Comparison of ENCODE assay signal across 25 cellular contexts in the genomic region with DNA sequence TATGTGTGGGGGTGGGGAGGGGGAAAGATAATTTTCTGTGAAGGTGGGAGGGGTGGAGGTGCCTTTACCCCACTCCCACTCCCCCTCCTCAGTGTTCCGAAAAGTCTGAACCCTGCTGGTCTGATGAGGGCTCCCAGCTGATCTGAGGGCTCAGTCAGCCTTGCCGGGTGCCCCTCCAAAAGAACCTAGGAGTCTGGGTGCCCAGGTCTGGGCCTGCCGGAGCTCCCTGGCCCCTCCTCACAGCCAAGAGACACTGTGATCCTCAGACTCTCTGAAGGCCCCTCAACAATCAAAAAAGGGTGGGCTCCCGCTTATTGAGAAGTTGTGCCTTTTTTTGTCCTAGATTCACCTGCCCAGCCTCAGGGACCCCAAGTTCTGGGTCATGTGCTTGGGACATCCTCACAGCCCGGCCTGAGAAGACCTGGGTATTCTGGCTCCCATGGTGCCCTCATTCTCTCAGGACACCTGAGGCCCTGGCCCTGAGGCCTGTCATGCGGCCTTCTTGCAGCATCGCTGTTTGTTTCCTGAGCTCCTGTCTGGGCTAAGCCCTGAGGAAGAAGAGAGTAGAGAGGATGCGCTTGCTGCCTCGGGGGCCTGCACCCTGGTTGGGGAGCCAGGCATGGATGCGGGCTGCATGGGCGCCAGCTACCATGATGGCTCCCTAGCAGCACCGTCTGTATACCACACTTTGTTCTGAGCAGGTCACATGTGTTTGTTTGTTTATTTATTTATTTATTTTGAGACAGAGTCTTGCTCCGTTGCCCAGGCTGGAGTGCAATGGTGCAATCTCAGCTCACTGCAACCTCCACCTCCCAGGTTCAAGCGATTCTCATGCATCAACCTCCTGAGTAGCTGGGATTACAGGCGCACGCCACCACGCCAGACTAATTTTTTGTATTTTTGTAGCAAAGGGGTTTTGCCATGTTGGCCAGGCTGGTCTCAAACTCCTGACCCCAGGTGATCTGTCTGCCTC. TPM values are rescaled to one million over a fixed set of nuclear protein-coding genes. Genes with fewer than 3 reads are reported as not detected.
DNase-seq lines count a peak whose midpoint lies in the region; ATAC-seq, FAIRE-seq and TF ChIP-seq lines count a peak whose summit lies in the region.
"Had no signal": no experiment of that assay in that cellular context is flagged by ENCODE, and none has a peak within 500 bp of the region (broad histone marks: within the 10 kb centered on the region; RNA-seq: fewer than 3 reads in every experiment).

No MANE protein-coding gene starts in this region.

- H3K36me3 ChIP-seq in HepG2 (replicated peaks in 1 of 2; ENCODE audit: control insufficient read depth in 1 of 2, insufficient read depth in 2 of 2, low read length in 2 of 2), result no peaks in the 10 kb centered on the region

- H3K9me3 ChIP-seq in right cardiac atrium (ENCODE audit: control insufficient read depth, low read length), result no peaks in the 10 kb centered on the region
- H3K9me3 ChIP-seq in HepG2 (ENCODE audit: low read length), result no peaks in the 10 kb centered on the region
- H3K9me3 ChIP-seq: Caco-2 had no signal

- in situ Hi-C loops in HepG2 (cut with HindIII; ENCODE audit: extremely low pct_ligation_motif_present, low pct_unique_long_range_greater_than_20kb), result no loop called here

- CTCF ChIA-PET in HepG2 (lab: Yijun Ruan, JAX; ENCODE audit: low intra/inter-chr PET ratio, low total read pairs), result no interaction called here

- POLR2A ChIA-PET in HepG2 (lab: Yijun Ruan, JAX), result interaction anchor here (1.0 to 5.5 kb wide), 11 partner anchors 9 to 169 kb away, joined by 3 to 76 read pairs (median 5); a partner anchor contains a TSS

- H3K27me3 ChIP-seq in right cardiac atrium (ENCODE audit: control insufficient read depth, insufficient read depth), result no peaks in the 10 kb centered on the region
- H3K27me3 ChIP-seq in HepG2 (ENCODE audit: control insufficient read depth in 1 of 2, insufficient read depth in 2 of 2, low read length in 2 of 2), result no peaks in the 10 kb centered on the region

- no peak for TF ChIP-seq CTCF in HepG2 (CRISPR knock-in tag; IDR thresholded peaks at IDR 0.05)

- H2AFZ ChIP-seq in HepG2 (ENCODE audit: low read length), result no peak overlapping the region

- ATAC-seq in left ventricle myocardium superior (no peak), right cardiac atrium (no peak), HepG2 (no peak), sciatic nerve (no peak), GM21526 (IDR thresholded peaks at IDR 0.05; ENCODE audit: low FRiP score, unreplicated experiment) (no peak)
- ATAC-seq: stimulated activated memory B cell treated with anti-CD40 and anti-IgM and Interleukin-4, amounts not matched to agents 10 μg/mL and 1 μg/mL and 100 μg/mL, for 72 hours had no signal

- DNase-seq in left ventricle myocardium superior, result peak; percentile 5
- DNase-seq in right cardiac atrium, result no peak
- DNase-seq in HepG2 (ENCODE audit: low spot score), result no peak
- peak; percentile 13 for DNase-seq in sciatic nerve (ENCODE audit: low spot score)
- no peak for DNase-seq in activated CD8-positive, alpha-beta memory T cell treated with anti-CD3 and anti-CD28 coated beads, Interleukin-2, amount 50 U/mL, for 4 hours
- DNase-seq in urothelium cell line (ENCODE audit: low spot score), result no peak
- no peak for DNase-seq in activated naive CD4-positive, alpha-beta T cell treated with anti-CD3 and anti-CD28 coated beads, Interleukin-2, amount 50 U/mL, for 16 hours
- DNase-seq: activated CD4-positive, alpha-beta T cell treated with anti-CD3 and anti-CD28 coated beads, Interleukin-2, amount 10 ng/mL, durations not matched to agents 24 days and 14 days; activated naive CD4-positive, alpha-beta T cell treated with anti-CD3 and anti-CD28 coated beads, Interleukin-2, amount 10 ng/mL, durations not matched to agents 7 days and 5 days; amygdala; cortex of kidney; DMS79 treated with DMSO at 0.1 percent for 48 hours; Kasumi-1; NCI-H1048; NCI-H187; occipital lobe; stimulated activated CD4-positive, alpha-beta T cell treated with anti-CD3 and anti-CD28 coated beads, Interleukin-4, amount 100 ng/mL, for 1 hour had no signal

- H3K9ac ChIP-seq in HepG2 (ENCODE audit: insufficient read depth, low read depth, low read length), result peak overlapping the region; percentile 63

- H4K20me1 ChIP-seq in HepG2 (ENCODE audit: insufficient read depth, low read length), result no peaks in the 10 kb centered on the region

- H3K4me1 ChIP-seq in right cardiac atrium (ENCODE audit: control insufficient read depth, insufficient read depth, low read length) (no peaks in the 10 kb centered on the region), HepG2 (ENCODE audit: insufficient read depth, low read length) (peaks cover 85% of the 10 kb centered on the region)

- TSS peak; percentile 56 for BruUV-seq in HepG2 (replicated peaks; lab: Mats Ljungman, UMichigan)

- intact Hi-C loops in left ventricle myocardium superior (cut with micrococcal nuclease), result no loop called here
- intact Hi-C loops in right cardiac atrium (cut with DNase I), result no loop called here
- intact Hi-C loops in HepG2 (cut with micrococcal nuclease; ENCODE audit: unreplicated experiment), result loop anchor here (5.0 kb wide), 1 partner anchor 79 kb away; no protein-coding TSS in a partner anchor
- intact Hi-C loops in sciatic nerve (cut with DNase I), result no loop called here

- H3K4me3 ChIP-seq in right cardiac atrium (ENCODE audit: low read length) (no peak overlapping the region), HepG2 (replicated peaks in 1 of 3; ENCODE audit: insufficient read depth in 1 of 3, low read depth in 2 of 3, low read length in 3 of 3) (peak overlapping the region in 2 of 3 experiments; percentile 53 to 73; a peak in 3 of 6 replicates)
- H3K4me3 ChIP-seq: SK-N-MC had no signal

- TF ChIP-seq POLR2A in HepG2 (IDR thresholded peaks at IDR 0.05; ENCODE audit: insufficient read depth in 1 of 2, low read depth in 2 of 2, low read length in 2 of 2), result no peak

- H3K4me2 ChIP-seq in HepG2 (ENCODE audit: low read depth, low read length), result peak overlapping the region; percentile 99

- TF ChIP-seq RAD21 in HepG2 (CRISPR knock-in tag; IDR thresholded peaks at IDR 0.05), result no peak

- no peaks in the 10 kb centered on the region for H3K79me2 ChIP-seq in HepG2 (ENCODE audit: insufficient read depth, low read length)

- 94% methylated on average over 17 of the region's 17 CpGs for WGBS in right cardiac atrium
- 89% methylated on average over 17 of the region's 17 CpGs for WGBS in HepG2 (ENCODE audit: low lambda C conversion rate)

- TF ChIP-seq EP300 in HepG2 (IDR thresholded peaks at IDR 0.05; ENCODE audit: low read depth in 2 of 2, low read length in 2 of 2), result no peak
- no peak for TF ChIP-seq EP300 in HepG2 (CRISPR knock-in tag; IDR thresholded peaks at IDR 0.05; ENCODE audit: borderline replicate concordance)

- FAIRE-seq in HepG2 (lab: Jason Lieb, UNC), result no peak
- no peak for FAIRE-seq in urothelium cell line (lab: Jason Lieb, UNC)
- FAIRE-seq: A204.1, bronchial epithelial cell, GM18507, H54 had no signal

- H3K27ac ChIP-seq in right cardiac atrium (ENCODE audit: low read length), result no peak overlapping the region
- H3K27ac ChIP-seq in HepG2 (ENCODE audit: extremely low read length, insufficient read depth, low read length), result peak overlapping the region; percentile 60
- H3K27ac ChIP-seq: SK-N-MC had no signal

TF ChIP-seq in HepG2, 621 proteins besides CTCF, POLR2A, EP300 and RAD21 (continues in another document):
- TF ChIP-seq, protein P1, sequence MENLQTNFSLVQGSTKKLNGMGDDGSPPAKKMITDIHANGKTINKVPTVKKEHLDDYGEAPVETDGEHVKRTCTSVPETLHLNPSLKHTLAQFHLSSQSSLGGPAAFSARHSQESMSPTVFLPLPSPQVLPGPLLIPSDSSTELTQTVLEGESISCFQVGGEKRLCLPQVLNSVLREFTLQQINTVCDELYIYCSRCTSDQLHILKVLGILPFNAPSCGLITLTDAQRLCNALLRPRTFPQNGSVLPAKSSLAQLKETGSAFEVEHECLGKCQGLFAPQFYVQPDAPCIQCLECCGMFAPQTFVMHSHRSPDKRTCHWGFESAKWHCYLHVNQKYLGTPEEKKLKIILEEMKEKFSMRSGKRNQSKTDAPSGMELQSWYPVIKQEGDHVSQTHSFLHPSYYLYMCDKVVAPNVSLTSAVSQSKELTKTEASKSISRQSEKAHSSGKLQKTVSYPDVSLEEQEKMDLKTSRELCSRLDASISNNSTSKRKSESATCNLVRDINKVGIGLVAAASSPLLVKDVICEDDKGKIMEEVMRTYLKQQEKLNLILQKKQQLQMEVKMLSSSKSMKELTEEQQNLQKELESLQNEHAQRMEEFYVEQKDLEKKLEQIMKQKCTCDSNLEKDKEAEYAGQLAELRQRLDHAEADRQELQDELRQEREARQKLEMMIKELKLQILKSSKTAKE (CRISPR knock-in tag; IDR thresholded peaks at IDR 0.05; ENCODE audit: borderline replicate concordance), result no peak

RNA-seq across cellular contexts. Expression of a gene that starts 44.0 kb away (rescaled TPM):
- total RNA-seq in left ventricle myocardium superior, result 0.42 TPM
- under 1 TPM; 0.09 to 0.25 (median 0.20) TPM for total RNA-seq in right cardiac atrium
- 0.23 TPM for polyA plus RNA-seq in right cardiac atrium
- total RNA-seq in HepG2 (2016; rRNA removed; fragmentation: Illumina TruSeq; extraction: Trizol), result 47.5 and 119 TPM in 2 replicates
- 9.3 and 11.1 TPM in 2 replicates for total RNA-seq in HepG2 (2016; cell fraction: cytosol; rRNA removed; fragmentation: Illumina TruSeq; extraction: Trizol; ENCODE audit: low read depth)
- 45.4 and 119 TPM in 2 replicates for total RNA-seq in HepG2 (2016; cell fraction: insoluble cytoplasmic fraction; rRNA removed; fragmentation: Illumina TruSeq; extraction: Trizol)
- 27.4 and 30.5 TPM in 2 replicates for total RNA-seq in HepG2 (2016; cell fraction: membrane; rRNA removed; fragmentation: Illumina TruSeq; extraction: Trizol)
- total RNA-seq in HepG2 (2016; cell fraction: nucleus; rRNA removed; fragmentation: Illumina TruSeq; extraction: Trizol), result 90.3 and 111 TPM in 2 replicates
- 108 and 113 TPM in 2 replicates for polyA plus RNA-seq in HepG2 (2011; rRNA removed)
- 78.7 and 130 TPM in 2 replicates for polyA plus RNA-seq in HepG2 (2011; cell fraction: cytosol; rRNA removed)
- 66.7 and 76.2 TPM in 2 replicates for polyA plus RNA-seq in HepG2 (2011; cell fraction: nucleus; rRNA removed)
- polyA plus RNA-seq in HepG2 (2012), result 44.8 and 48.6 TPM in 2 replicates
- polyA plus RNA-seq in HepG2 (2016; cell fraction: cytosol; fragmentation: Illumina TruSeq; extraction: Trizol; ENCODE audit: low read depth), result 8.7 TPM in 2 replicates
- 49.7 and 54.3 TPM in 2 replicates for polyA plus RNA-seq in HepG2 (2016; cell fraction: insoluble cytoplasmic fraction; fragmentation: Illumina TruSeq; extraction: Trizol; ENCODE audit: low read depth)
- 17.8 and 18.0 TPM in 2 replicates for polyA plus RNA-seq in HepG2 (2016; cell fraction: membrane; fragmentation: Illumina TruSeq; extraction: Trizol; ENCODE audit: low read depth)
- polyA plus RNA-seq in HepG2 (2016; cell fraction: nucleus; fragmentation: Illumina TruSeq; extraction: Trizol; ENCODE audit: insufficient read depth, low read depth), result 156 and 173 TPM in 2 replicates
- 13.0 and 159 TPM in 2 replicates for polyA minus RNA-seq in HepG2 (2011; rRNA and poly(A)+ RNA removed; ENCODE audit: low replicate concordance)
- polyA minus RNA-seq in HepG2 (2011; cell fraction: cytosol; rRNA and poly(A)+ RNA removed), result 69.2 and 73.2 TPM in 2 replicates
- 14.8 and 16.3 TPM in 2 replicates for polyA minus RNA-seq in HepG2 (2011; cell fraction: nucleus; rRNA and poly(A)+ RNA removed)
- 0.98 TPM for total RNA-seq in sciatic nerve

Comparison
In these comparisons a context has a peak if more than half of its experiments do, and no peak if none do; other contexts are left out.
1. DNase-seq: peak in left ventricle myocardium superior (single experiment) and sciatic nerve (single experiment); none in right cardiac atrium (0 of 3), HepG2 (single experiment), activated CD8-positive, alpha-beta memory T cell treated with anti-CD3 and anti-CD28 coated beads, Interleukin-2, amount 50 U/mL, for 4 hours (single experiment), urothelium cell line (single experiment) and activated naive CD4-positive, alpha-beta T cell treated with anti-CD3 and anti-CD28 coated beads, Interleukin-2, amount 50 U/mL, for 16 hours (single experiment).